Comparison of ENCODE assay signal across 9 cellular contexts in the genomic region with DNA sequence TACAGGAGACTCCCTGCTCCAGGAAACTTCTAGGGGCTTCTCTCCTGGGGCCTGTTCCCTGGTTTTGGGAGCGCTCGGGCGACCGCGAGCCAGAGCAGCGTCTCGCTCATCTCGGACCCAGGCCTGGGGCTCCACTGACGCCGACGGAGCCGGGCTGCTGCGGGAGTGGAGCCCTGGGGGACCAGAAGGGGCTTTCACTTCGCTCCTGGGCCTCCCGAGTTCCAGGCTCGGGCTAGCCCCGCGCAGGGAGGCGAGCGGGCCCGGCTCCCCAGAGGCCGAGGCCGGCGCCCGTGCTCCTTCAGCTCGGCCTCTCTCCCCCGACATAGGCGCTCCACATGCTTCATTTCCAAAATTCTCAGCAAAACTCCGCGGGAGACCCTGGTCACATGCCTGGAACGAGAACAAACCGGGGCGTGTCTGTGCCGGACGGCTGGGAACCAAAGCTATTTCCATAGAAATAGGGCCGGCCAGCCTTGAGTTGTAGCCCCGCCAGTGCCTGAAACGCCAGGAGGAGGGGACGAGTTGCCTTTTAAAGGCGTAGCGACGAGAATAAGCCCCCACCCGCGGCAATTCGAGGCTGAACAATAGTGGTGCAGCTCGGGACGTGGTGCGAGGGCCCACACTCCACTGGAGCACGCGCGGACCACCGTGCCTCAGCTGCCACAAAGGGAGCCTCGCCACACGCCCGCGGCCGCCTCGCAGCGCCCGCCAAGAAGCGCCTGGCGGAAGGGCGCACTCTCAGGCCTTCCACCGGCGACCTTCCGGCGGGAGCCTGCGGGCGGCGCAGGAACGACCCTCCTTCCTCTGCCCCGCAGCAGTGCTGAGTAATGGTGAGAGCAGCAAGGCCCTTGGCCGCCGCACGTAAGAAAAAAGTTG. TPM values are rescaled to one million over a fixed set of nuclear protein-coding genes. Genes with fewer than 3 reads are reported as not detected.
A peak's percentile ranks its signal among the peaks of the same experiment; 100 is the strongest.
DNase-seq lines count a peak whose midpoint lies in the region; ATAC-seq and TF ChIP-seq lines count a peak whose summit lies in the region.
"Had no signal": no experiment of that assay in that cellular context is flagged by ENCODE, and none has a peak within 500 bp of the region (broad histone marks: within the 10 kb centered on the region; RNA-seq: fewer than 3 reads in every experiment).

No MANE protein-coding gene starts in this region.

- DNase-seq in ELR (ENCODE audit: low read depth) (peak; percentile 82), RPMI8226 (peak; percentile 80), chondrocyte (ENCODE audit: low spot score) (peak; percentile 91), NCI-H2107 (lab: John Stamatoyannopoulos, UW) (no peak)
- DNase-seq in stimulated activated CD4-positive, alpha-beta T cell treated with anti-CD3 and anti-CD28 coated beads, Interleukin-1b, Interleukin-23, amount 100 ng/mL, for 1 hour (ENCODE audit: low read depth in 2 of 2): peak; percentile 0 to 22

- peak overlapping the region; percentile 98 for H3K27ac ChIP-seq in layer of hippocampus (ENCODE audit: low read depth, low read length)

- no peaks in the 10 kb centered on the region for H3K36me3 Mint-ChIP-seq in chondrocyte (ENCODE audit: low read depth)

- H3K4me3 Mint-ChIP-seq in chondrocyte (ENCODE audit: unreplicated experiment): no peak overlapping the region
- H3K4me3 Mint-ChIP-seq: stimulated activated naive CD8-positive, alpha-beta T cell treated with anti-CD3 and anti-CD28 coated beads, Interleukin-15, Interleukin-2, amounts not matched to agents 100 ng/mL and 50 ng/mL, for 24 hours had no signal

- no peaks in the 10 kb centered on the region for H3K27me3 Mint-ChIP-seq in chondrocyte (ENCODE audit: low read depth)
- H3K27me3 Mint-ChIP-seq: stimulated activated naive CD8-positive, alpha-beta T cell treated with anti-CD3 and anti-CD28 coated beads, Interleukin-15, Interleukin-2, amounts not matched to agents 100 ng/mL and 50 ng/mL, for 24 hours had no signal

- TF ChIP-seq CTCF in chondrocyte (IDR thresholded peaks at IDR 0.05): no peak

- H3K4me1 Mint-ChIP-seq in chondrocyte (ENCODE audit: low read depth): peaks cover 30% of the 10 kb centered on the region

- H3K27me3 ChIP-seq in layer of hippocampus (ENCODE audit: control insufficient read depth, insufficient read depth, low read length): no peaks in the 10 kb centered on the region

- peak; percentile 13 for ATAC-seq in GM19468 (IDR thresholded peaks at IDR 0.05; ENCODE audit: extremely low read depth, unreplicated experiment)
- peak; percentile 26 for ATAC-seq in HG03571 (IDR thresholded peaks at IDR 0.05; ENCODE audit: unreplicated experiment)

- no peaks in the 10 kb centered on the region for H3K9me3 Mint-ChIP-seq in chondrocyte (ENCODE audit: low read depth)
- H3K9me3 Mint-ChIP-seq: stimulated activated naive CD8-positive, alpha-beta T cell treated with anti-CD3 and anti-CD28 coated beads, Interleukin-15, Interleukin-2, amounts not matched to agents 100 ng/mL and 50 ng/mL, for 24 hours had no signal

- H3K27ac Mint-ChIP-seq in chondrocyte (ENCODE audit: unreplicated experiment): no peak overlapping the region
- H3K27ac Mint-ChIP-seq: stimulated activated naive CD8-positive, alpha-beta T cell treated with anti-CD3 and anti-CD28 coated beads, Interleukin-15, Interleukin-2, amounts not matched to agents 100 ng/mL and 50 ng/mL, for 24 hours had no signal

RNA-seq across cellular contexts. Expression of gene G3BP1, which starts 1.1 kb away (rescaled TPM):
- total RNA-seq in chondrocyte: 174 to 202 TPM (median 181 TPM) in 3 replicates

RNA-seq across cellular contexts. Expression of gene ATOX1, which starts 12.2 kb away (rescaled TPM):
- total RNA-seq in chondrocyte: 104 to 129 TPM (median 128 TPM) in 3 replicates
